Comparison of ENCODE assay signal across 1 cellular context in genomic region chr19:17419154-17419490, GRCh38.
A peak's percentile ranks its signal among the peaks of the same experiment; 100 is the strongest.
TF ChIP-seq lines count a peak whose summit lies in the region.

No MANE protein-coding gene starts in this region.

TF ChIP-seq in HepG2, 621 proteins besides CTCF, POLR2A, EP300 and RAD21:
- TF ChIP-seq ZNF775 (CRISPR knock-in tag; IDR thresholded peaks at IDR 0.05; ENCODE audit: borderline replicate concordance) = 0 out of 2 replicates have a peak, but pooled peaks have one; percentile 59
- TF ChIP-seq ZNF33B (CRISPR knock-in tag; IDR thresholded peaks at IDR 0.05) = 0 out of 2 replicates have a peak, but pooled peaks have one; percentile 50
- TF ChIP-seq CREB1 (IDR thresholded peaks at IDR 0.05) = no peak
- no peak for TF ChIP-seq CREB1 (CRISPR knock-in tag; IDR thresholded peaks at IDR 0.05)
- TF ChIP-seq MYNN (CRISPR knock-in tag; IDR thresholded peaks at IDR 0.05; ENCODE audit: low read depth) = 0 out of 2 replicates have a peak, but pooled peaks have one; percentile 4
- no peak for TF ChIP-seq HNRNPUL1 (IDR thresholded peaks at IDR 0.05; ENCODE audit: low read depth, low read length)
- TF ChIP-seq SSRP1 (CRISPR knock-in tag; IDR thresholded peaks at IDR 0.05) = 0 out of 2 replicates have a peak, but pooled peaks have one; percentile 29
- TF ChIP-seq ZNF615 (CRISPR knock-in tag; IDR thresholded peaks at IDR 0.05; ENCODE audit: borderline replicate concordance) = 0 out of 2 replicates have a peak, but pooled peaks have one; percentile 72
- TF ChIP-seq THRA (CRISPR knock-in tag; IDR thresholded peaks at IDR 0.05; ENCODE audit: borderline replicate concordance) = no peak
- TF ChIP-seq ZSCAN25 (CRISPR knock-in tag; IDR thresholded peaks at IDR 0.05) = 0 out of 2 replicates have a peak, but pooled peaks have one; percentile 9
- no peak for TF ChIP-seq PITX1 (CRISPR knock-in tag; IDR thresholded peaks at IDR 0.05)
